In genomic region chr1:87149166-87150065, GRCh38 we compare ENCODE assay signal across 13 cellular contexts.
A peak's percentile ranks its signal among the peaks of the same experiment; 100 is the strongest.
DNase-seq lines count a peak whose midpoint lies in the region; ATAC-seq and TF ChIP-seq lines count a peak whose summit lies in the region.
"Had no signal": no experiment of that assay in that cellular context is flagged by ENCODE, and none has a peak within 500 bp of the region (broad histone marks: within the 10 kb centered on the region; RNA-seq: fewer than 3 reads in every experiment).

No MANE protein-coding gene starts in this region.

- ATAC-seq in HG02884 (IDR thresholded peaks at IDR 0.05; ENCODE audit: unreplicated experiment): no peak
- ATAC-seq: right lobe of liver had no signal

- H3K36me3 Mint-ChIP-seq in T-helper 2 cell treated with Interferon-gamma antibody and Interleukin-4, amounts not matched to agents 5 μg/mL and 100 μg/mL, for 36 hours (ENCODE audit: low read depth): no peaks in the 10 kb centered on the region
- H3K36me3 Mint-ChIP-seq: activated naive CD8-positive, alpha-beta T cell treated with anti-CD3 and anti-CD28 coated beads for 36 hours had no signal

- H3K9me3 ChIP-seq in fibroblast of lung (ENCODE audit: control insufficient read depth, insufficient read depth, low read depth, low read length): no peaks in the 10 kb centered on the region
- H3K9me3 ChIP-seq: right lobe of liver, suprapubic skin had no signal

- no peaks in the 10 kb centered on the region for H3K9me3 Mint-ChIP-seq in T-helper 2 cell treated with Interferon-gamma antibody and Interleukin-4, amounts not matched to agents 5 μg/mL and 100 μg/mL, for 36 hours
- H3K9me3 Mint-ChIP-seq: activated naive CD8-positive, alpha-beta T cell treated with anti-CD3 and anti-CD28 coated beads for 36 hours had no signal

- peak overlapping the region; percentile 20 for H3K4me2 ChIP-seq in fibroblast of lung (ENCODE audit: extremely low read depth, insufficient read depth, low read length)

- H3K4me1 Mint-ChIP-seq in T-helper 2 cell treated with Interferon-gamma antibody and Interleukin-4, amounts not matched to agents 5 μg/mL and 100 μg/mL, for 36 hours (ENCODE audit: low read depth): peaks cover 11% of the 10 kb centered on the region

- no peak overlapping the region for H3K4me3 Mint-ChIP-seq in T-helper 2 cell treated with Interferon-gamma antibody and Interleukin-4, amounts not matched to agents 5 μg/mL and 100 μg/mL, for 36 hours
- H3K4me3 Mint-ChIP-seq: activated naive CD8-positive, alpha-beta T cell treated with anti-CD3 and anti-CD28 coated beads for 36 hours had no signal

- no peaks in the 10 kb centered on the region for H4K20me1 ChIP-seq in fibroblast of lung (ENCODE audit: control insufficient read depth, extremely low read depth, insufficient read depth, low read length)

- no peak for TF ChIP-seq CTCF in fibroblast of lung (conservative IDR thresholded peaks at IDR 0.05 in 1 of 2, IDR thresholded peaks at IDR 0.05 in 1 of 2; ENCODE audit: low read depth in 1 of 2, low read length in 2 of 2)

- H3K4me3 ChIP-seq in fibroblast of lung (replicated peaks in 1 of 4; ENCODE audit: control extremely low read depth in 1 of 4, insufficient read depth in 1 of 4, low read depth in 3 of 4, low read length in 4 of 4): no peak overlapping the region
- H3K4me3 ChIP-seq: right lobe of liver, suprapubic skin had no signal

- no peak overlapping the region for H3K9ac ChIP-seq in fibroblast of lung (ENCODE audit: insufficient read depth, low read length)

- DNase-seq in GM04504 (ENCODE audit: low read depth): peak; percentile 23
- peak; percentile 9 for DNase-seq in NOMO-1 treated with dmso at 0.1 percent for 144 hours (lab: John Stamatoyannopoulos, UW; ENCODE audit: unreplicated experiment)
- DNase-seq in fibroblast of lung (ENCODE audit: low read depth in 2 of 2): peak; percentile 51 to 71
- DNase-seq in pons (ENCODE audit: low spot score): peak; percentile 89
- DNase-seq in stimulated activated CD8-positive, alpha-beta memory T cell treated with anti-CD3 and anti-CD28 coated beads, Interleukin-4, amount 100 ng/mL, for 48 hours: no peak
- no peak for DNase-seq in GDM1 (lab: John Stamatoyannopoulos, UW)
- DNase-seq in T-helper 2 cell treated with Interferon-gamma antibody and Interleukin-4, amounts not matched to agents 5 μg/mL and 100 μg/mL, for 36 hours (ENCODE audit: low spot score): no peak
- DNase-seq: activated naive CD8-positive, alpha-beta T cell treated with anti-CD3 and anti-CD28 coated beads for 36 hours; KBM-7; right lobe of liver; T-helper 1 cell had no signal

- H2AFZ ChIP-seq in fibroblast of lung (ENCODE audit: low read length): no peak overlapping the region

- no peak overlapping the region for H3K27ac ChIP-seq in fibroblast of lung (ENCODE audit: insufficient read depth, low read length)
- H3K27ac ChIP-seq: right lobe of liver, suprapubic skin had no signal

- peaks cover 44% of the 10 kb centered on the region for H3K27me3 Mint-ChIP-seq in T-helper 2 cell treated with Interferon-gamma antibody and Interleukin-4, amounts not matched to agents 5 μg/mL and 100 μg/mL, for 36 hours (ENCODE audit: low read depth)

- H3K27ac Mint-ChIP-seq in T-helper 2 cell treated with Interferon-gamma antibody and Interleukin-4, amounts not matched to agents 5 μg/mL and 100 μg/mL, for 36 hours: no peak overlapping the region
- H3K27ac Mint-ChIP-seq: activated naive CD8-positive, alpha-beta T cell treated with anti-CD3 and anti-CD28 coated beads for 36 hours had no signal

- H3K27me3 ChIP-seq in fibroblast of lung (ENCODE audit: control insufficient read depth, insufficient read depth, low read length): no peaks in the 10 kb centered on the region
- H3K27me3 ChIP-seq: right lobe of liver, suprapubic skin had no signal

- H3K79me2 ChIP-seq in fibroblast of lung (ENCODE audit: control insufficient read depth, insufficient read depth, low read length): no peaks in the 10 kb centered on the region

- H3K4me1 ChIP-seq in fibroblast of lung (ENCODE audit: control insufficient read depth, extremely low read depth, insufficient read depth, low read length): peaks cover 14% of the 10 kb centered on the region

- H3K36me3 ChIP-seq in fibroblast of lung (ENCODE audit: control insufficient read depth, insufficient read depth, low read length): no peaks in the 10 kb centered on the region
- H3K36me3 ChIP-seq: right lobe of liver, suprapubic skin had no signal

Comparison
In these comparisons a context has a peak if more than half of its experiments do, and no peak if none do; other contexts are left out.
1. DNase-seq: peak in GM04504 (single experiment), NOMO-1 treated with dmso at 0.1 percent for 144 hours (single experiment), fibroblast of lung (2 of 2) and pons (single experiment); none in stimulated activated CD8-positive, alpha-beta memory T cell treated with anti-CD3 and anti-CD28 coated beads, Interleukin-4, amount 100 ng/mL, for 48 hours (single experiment), GDM1 (single experiment) and T-helper 2 cell treated with Interferon-gamma antibody and Interleukin-4, amounts not matched to agents 5 μg/mL and 100 μg/mL, for 36 hours (single experiment).